ENCODE assay signal across 9 cellular contexts in the genomic region with DNA sequence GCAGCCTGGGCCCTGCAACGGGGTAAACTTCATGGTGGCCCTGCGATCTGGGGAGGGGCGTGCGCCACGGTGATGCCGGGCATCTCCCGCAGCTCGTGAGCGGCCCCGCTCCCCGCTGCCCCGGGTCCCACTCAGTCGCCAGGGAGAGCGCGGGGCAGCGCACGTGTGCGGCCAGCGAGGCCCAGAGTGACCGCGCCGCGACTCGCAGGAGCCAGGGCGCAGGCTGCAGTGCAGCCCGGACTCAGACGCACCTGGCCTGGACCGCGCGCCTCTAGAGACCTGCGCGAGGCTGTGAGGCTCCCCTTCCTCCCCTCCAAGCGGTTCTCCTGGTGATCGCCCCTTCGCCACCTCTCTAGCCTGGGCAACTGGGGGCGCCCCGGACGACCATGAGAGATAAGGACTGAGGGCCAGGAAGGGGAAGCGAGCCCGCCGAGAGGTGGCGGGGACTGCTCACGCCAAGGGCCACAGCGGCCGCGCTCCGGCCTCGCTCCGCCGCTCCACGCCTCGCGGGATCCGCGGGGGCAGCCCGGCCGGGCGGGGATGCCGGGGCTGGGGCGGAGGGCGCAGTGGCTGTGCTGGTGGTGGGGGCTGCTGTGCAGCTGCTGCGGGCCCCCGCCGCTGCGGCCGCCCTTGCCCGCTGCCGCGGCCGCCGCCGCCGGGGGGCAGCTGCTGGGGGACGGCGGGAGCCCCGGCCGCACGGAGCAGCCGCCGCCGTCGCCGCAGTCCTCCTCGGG. TPM values are rescaled to one million over a fixed set of nuclear protein-coding genes. Genes with fewer than 3 reads are reported as not detected.
A peak's percentile ranks its signal among the peaks of the same experiment; 100 is the strongest.
DNase-seq lines count a peak whose midpoint lies in the region; ATAC-seq, FAIRE-seq and TF ChIP-seq lines count a peak whose summit lies in the region.
"Had no signal": no experiment of that assay in that cellular context is flagged by ENCODE, and none has a peak within 500 bp of the region (broad histone marks: within the 10 kb centered on the region; RNA-seq: fewer than 3 reads in every experiment).

No MANE protein-coding gene starts in this region.

- POLR2A ChIA-PET in CD8-positive, alpha-beta T cell (lab: Charles Lee), result no interaction called here

- H3K27ac Mint-ChIP-seq in CD8-positive, alpha-beta T cell, result no peak overlapping the region

- TF ChIP-seq CTCF in CD8-positive, alpha-beta T cell (IDR thresholded peaks at IDR 0.05), result no peak
- no peak for TF ChIP-seq CTCF in bronchial epithelial cell (IDR thresholded peaks at IDR 0.05; ENCODE audit: insufficient read depth, low read length, severe bottlenecking)
- TF ChIP-seq CTCF in lower lobe of right lung (IDR thresholded peaks at IDR 0.05), result no peak

- peaks cover 28% of the 10 kb centered on the region for H3K27me3 ChIP-seq in CD8-positive, alpha-beta T cell (ENCODE audit: insufficient read depth, low read length)
- peaks cover 17% of the 10 kb centered on the region for H3K27me3 ChIP-seq in bronchial epithelial cell (ENCODE audit: control insufficient read depth, insufficient read depth, low read length)
- peaks cover 38% of the 10 kb centered on the region for H3K27me3 ChIP-seq in lower lobe of right lung (ENCODE audit: low read depth)

- H3K27ac ChIP-seq in CD8-positive, alpha-beta T cell (ENCODE audit: low read depth, low read length), result no peak overlapping the region
- no peak overlapping the region for H3K27ac ChIP-seq in lower lobe of right lung

- H3K9me3 ChIP-seq in CD8-positive, alpha-beta T cell (ENCODE audit: low read length), result no peaks in the 10 kb centered on the region
- no peaks in the 10 kb centered on the region for H3K9me3 ChIP-seq in lower lobe of right lung

- peaks cover 20% of the 10 kb centered on the region for H3K4me1 Mint-ChIP-seq in CD8-positive, alpha-beta T cell (ENCODE audit: low read depth)

- H3K36me3 ChIP-seq in CD8-positive, alpha-beta T cell (ENCODE audit: insufficient read depth, low read length), result no peaks in the 10 kb centered on the region
- H3K36me3 ChIP-seq in bronchial epithelial cell (ENCODE audit: control insufficient read depth, insufficient read depth, low read length) (no peaks in the 10 kb centered on the region), lower lobe of right lung (no peaks in the 10 kb centered on the region)

- H3K4me1 ChIP-seq in CD8-positive, alpha-beta T cell (ENCODE audit: insufficient read depth, low read length), result peaks cover 10% of the 10 kb centered on the region
- peaks cover 46% of the 10 kb centered on the region for H3K4me1 ChIP-seq in lower lobe of right lung

- H3K4me3 Mint-ChIP-seq in CD8-positive, alpha-beta T cell, result peak overlapping the region; percentile 71

- no peaks in the 10 kb centered on the region for H3K9me3 Mint-ChIP-seq in CD8-positive, alpha-beta T cell

- H3K36me3 Mint-ChIP-seq in CD8-positive, alpha-beta T cell, result no peaks in the 10 kb centered on the region

- FAIRE-seq in bronchial epithelial cell (lab: Jason Lieb, UNC) (no peak), urothelium cell line (lab: Jason Lieb, UNC) (no peak)

- H3K27me3 Mint-ChIP-seq in CD8-positive, alpha-beta T cell (ENCODE audit: low read depth), result peaks cover 62% of the 10 kb centered on the region

- H3K4me3 ChIP-seq in CD8-positive, alpha-beta T cell (ENCODE audit: low read depth, low read length), result peak overlapping the region; percentile 45
- peak overlapping the region; percentile 50 for H3K4me3 ChIP-seq in bronchial epithelial cell (ENCODE audit: low read depth, low read length)
- peak overlapping the region; percentile 77 for H3K4me3 ChIP-seq in lower lobe of right lung

- no peak for ATAC-seq in CD8-positive, alpha-beta T cell
- ATAC-seq in GM19351 (IDR thresholded peaks at IDR 0.05; ENCODE audit: unreplicated experiment), result peak; percentile 29
- ATAC-seq in lower lobe of right lung, result peak; percentile 58 to 67

- CTCF ChIA-PET in CD8-positive, alpha-beta T cell (lab: Charles Lee), result no interaction called here

- no peak for DNase-seq in CD8-positive, alpha-beta T cell
- DNase-seq in M059J (ENCODE audit: low read depth) (peak; percentile 25), bronchial epithelial cell (ENCODE audit: low read depth) (no peak), lower lobe of right lung (no peak), urothelium cell line (ENCODE audit: low spot score) (peak; percentile 52), T-helper 9 cell (no peak), DMS79 treated with DMSO at 0.1 percent for 48 hours (lab: John Stamatoyannopoulos, UW) (no peak)

- intact Hi-C loops in CD8-positive, alpha-beta T cell (cut with DNase I, micrococcal nuclease), result no loop called here
- intact Hi-C loops in lower lobe of right lung (cut with DNase I), result no loop called here

RNA-seq across cellular contexts. Expression of a gene that starts 0.7 kb away (rescaled TPM):
- total RNA-seq in CD8-positive, alpha-beta T cell, result not detected
- total RNA-seq in M059J (2014; rRNA removed; shearing (Covaris generic)), result not detected in 2 replicates
- total RNA-seq in bronchial epithelial cell (2.3 and 2.6 TPM in 2 replicates), lower lobe of right lung (6.6 TPM)
- total RNA-seq: RPMI7951 had no signal

Comparison
In these comparisons a context has a peak if more than half of its experiments do, and no peak if none do; other contexts are left out.
1. DNase-seq: peak in M059J (single experiment) and urothelium cell line (single experiment); none in CD8-positive, alpha-beta T cell (0 of 7), bronchial epithelial cell (single experiment), lower lobe of right lung (single experiment), T-helper 9 cell (single experiment) and DMS79 treated with DMSO at 0.1 percent for 48 hours (single experiment).
2. Peak in every context shown above with its lines, with median percentiles within 50 percentile points of each other: H3K4me3 ChIP-seq.